In genomic region chr1:18719786-18720436, GRCh38 we compare ENCODE assay signal across 33 cellular contexts.
DNase-seq lines count a peak whose midpoint lies in the region; ATAC-seq and TF ChIP-seq lines count a peak whose summit lies in the region.
"Had no signal": no experiment of that assay in that cellular context is flagged by ENCODE, and none has a peak within 500 bp of the region (broad histone marks: within the 10 kb centered on the region; RNA-seq: fewer than 3 reads in every experiment).

No MANE protein-coding gene starts in this region.

- no peak overlapping the region for H3K4me3 Mint-ChIP-seq in Caco-2 (ENCODE audit: unreplicated experiment)
- H3K4me3 Mint-ChIP-seq: activated CD8-positive, alpha-beta T cell treated with anti-CD3 and anti-CD28 coated beads, Interleukin-2, amount 10 ng/mL, durations not matched to agents 7 days and 5 days; CD4-positive, alpha-beta memory T cell; memory B cell had no signal

- H3K36me3 Mint-ChIP-seq in Caco-2 (ENCODE audit: insufficient read depth, unreplicated experiment) = no peaks in the 10 kb centered on the region
- H3K36me3 Mint-ChIP-seq: CD4-positive, alpha-beta memory T cell; memory B cell had no signal

- no TSS peak for BruUV-seq in Caco-2 (replicated peaks; lab: Mats Ljungman, UMichigan)

- no peaks in the 10 kb centered on the region for H3K36me3 ChIP-seq in Caco-2 (ENCODE audit: control insufficient read depth, insufficient read depth, low read length)
- H3K36me3 ChIP-seq: brain microvascular endothelial cell, gastroesophageal sphincter, ovary, uterus had no signal

- intact Hi-C loops in Caco-2 (cut with micrococcal nuclease; ENCODE audit: unreplicated experiment) = no loop called here

- DNase-seq in A172 (ENCODE audit: low spot score) = peak; percentile 38
- peak; percentile 17 for DNase-seq in H4 (ENCODE audit: low spot score)
- peak; percentile 42 for DNase-seq in kidney tubule cell (ENCODE audit: low spot score)
- DNase-seq in Caco-2 = no peak
- no peak for DNase-seq in MV-4-11 (lab: John Stamatoyannopoulos, UW)
- DNase-seq: activated CD4-positive, alpha-beta T cell treated with anti-CD3 and anti-CD28 coated beads for 4 hours; activated CD8-positive, alpha-beta T cell treated with anti-CD3 and anti-CD28 coated beads, Interleukin-2, amount 10 ng/mL, durations not matched to agents 7 days and 5 days; activated naive CD4-positive, alpha-beta T cell treated with anti-CD3 and anti-CD28 coated beads, Interleukin-2, amount 50 U/mL, for 16 hours; activated T-cell treated with anti-CD3 and anti-CD28 coated beads for 4 hours; brain microvascular endothelial cell; CD4-positive, alpha-beta memory T cell; DMS 273 treated with DMSO at 0.1 percent for 48 hours; hippocampal formation; MM.1S; NCI-H1930; NCI-H524 treated with DMSO at 0.1 percent for 48 hours; nephron progenitor cell; ovary; SHP77 treated with DMSO at 0.1 percent for 48 hours; stimulated activated CD4-positive, alpha-beta T cell treated with anti-CD3 and anti-CD28 coated beads, Interleukin-1b, Interleukin-23, amount 100 ng/mL, for 48 hours; stimulated activated naive CD8-positive, alpha-beta T cell treated with anti-CD3 and anti-CD28 coated beads, Interleukin-15, Interleukin-2, amounts not matched to agents 100 U/mL and 50 U/mL, for 24 hours; testis; uterus had no signal

- POLR2A ChIA-PET in Caco-2 (lab: Charles Lee) = no interaction called here

- peak overlapping the region; percentile 65 for H3K27ac ChIP-seq in VCaP
- H3K27ac ChIP-seq: brain microvascular endothelial cell, gastroesophageal sphincter, KMS-11, ovary, PC-9, testis, uterus had no signal

- CTCF ChIA-PET in Caco-2 (lab: Charles Lee) = no interaction called here

- TF ChIP-seq CTCF in VCaP (conservative IDR thresholded peaks at IDR 0.05) (no peak), Caco-2 (IDR thresholded peaks at IDR 0.05; ENCODE audit: insufficient read depth in 1 of 2, low read depth in 1 of 2, low read length in 1 of 2, severe bottlenecking in 1 of 2, unreplicated experiment in 1 of 2) (no peak)

- H3K27ac Mint-ChIP-seq in Caco-2 (ENCODE audit: unreplicated experiment) = no peak overlapping the region
- H3K27ac Mint-ChIP-seq: activated CD8-positive, alpha-beta T cell treated with anti-CD3 and anti-CD28 coated beads, Interleukin-2, amount 10 ng/mL, durations not matched to agents 7 days and 5 days; activated T-helper 2 cell treated with anti-CD3 and anti-CD28 coated beads, Interferon-gamma antibody, Interleukin-2, Interleukin-4, amounts not matched to agents 10 μg/mL and 5 μg/mL and 100 μg/mL, durations not matched to agents 14 hours and 24 hours and 36 hours; CD4-positive, alpha-beta memory T cell; memory B cell; nephron progenitor cell had no signal

- no peak for ATAC-seq in HG03565 (IDR thresholded peaks at IDR 0.05; ENCODE audit: unreplicated experiment)
- ATAC-seq in HG03378 (IDR thresholded peaks at IDR 0.05; ENCODE audit: unreplicated experiment) = no peak
- ATAC-seq: activated CD8-positive, alpha-beta T cell treated with anti-CD3 and anti-CD28 coated beads, Interleukin-2, amount 10 ng/mL, durations not matched to agents 7 days and 5 days; gastroesophageal sphincter; HCT116; left lobe of liver; stimulated activated naive CD8-positive, alpha-beta T cell treated with anti-CD3 and anti-CD28 coated beads, Interleukin-15, Interleukin-2, amounts not matched to agents 100 U/mL and 50 U/mL, for 24 hours had no signal

- peaks cover 43% of the 10 kb centered on the region for H3K27me3 Mint-ChIP-seq in Caco-2 (ENCODE audit: insufficient read depth, unreplicated experiment)

- H3K27me3 ChIP-seq in Caco-2 (replicated peaks; ENCODE audit: control insufficient read depth, insufficient read depth, low read length) = no peaks in the 10 kb centered on the region
- H3K27me3 ChIP-seq: ovary, testis had no signal

- no peaks in the 10 kb centered on the region for H3K9me3 Mint-ChIP-seq in Caco-2 (ENCODE audit: unreplicated experiment)
- H3K9me3 Mint-ChIP-seq: activated T-helper 2 cell treated with anti-CD3 and anti-CD28 coated beads, Interferon-gamma antibody, Interleukin-2, Interleukin-4, amounts not matched to agents 10 μg/mL and 5 μg/mL and 100 μg/mL, durations not matched to agents 14 hours and 24 hours and 36 hours; memory B cell; nephron progenitor cell had no signal

- H3K4me1 ChIP-seq in Caco-2 = no peaks in the 10 kb centered on the region
- H3K4me1 ChIP-seq: testis had no signal

- no peaks in the 10 kb centered on the region for H3K9me3 ChIP-seq in Caco-2
- H3K9me3 ChIP-seq: gastroesophageal sphincter, ovary, testis, uterus had no signal

- H3K4me1 Mint-ChIP-seq in Caco-2 (ENCODE audit: low read depth, unreplicated experiment) = peaks cover 7% of the 10 kb centered on the region

- no peak overlapping the region for H3K4me3 ChIP-seq in Caco-2 (ENCODE audit: low read depth, low read length)
- H3K4me3 ChIP-seq: gastroesophageal sphincter, ovary, PC-9, testis, uterus had no signal

Comparison
In these comparisons a context has a peak if more than half of its experiments do, and no peak if none do; other contexts are left out.
1. DNase-seq: peak in A172 (single experiment), H4 (single experiment) and kidney tubule cell (single experiment); none in Caco-2 (0 of 2) and MV-4-11 (single experiment).